In genomic region chr22:29949872-29950271, GRCh38 we compare ENCODE assay signal across 27 cellular contexts.
"Had no signal": no experiment of that assay in that cellular context is flagged by ENCODE, and none has a peak within 500 bp of the region (broad histone marks: within the 10 kb centered on the region; RNA-seq: fewer than 3 reads in every experiment).

No MANE protein-coding gene starts in this region.

- H3K27me3 ChIP-seq: foreskin keratinocyte, gastroesophageal sphincter, heart right ventricle, left lung, sigmoid colon, spleen, testis, tibial artery had no signal

- FAIRE-seq: islet of Langerhans had no signal

- H3K9me3 Mint-ChIP-seq: naive thymus-derived CD8-positive, alpha-beta T cell; stimulated activated memory B cell treated with anti-CD40 and anti-IgM and Interleukin-4, amounts not matched to agents 10 μg/mL and 1 μg/mL and 100 μg/mL, for 72 hours; type B pancreatic cell had no signal

- H3K27ac ChIP-seq: epithelial cell of prostate, foreskin keratinocyte, gastroesophageal sphincter, heart right ventricle, left lung, parathyroid adenoma, prostate gland, spleen, testis, tibial artery had no signal

- H3K4me3 ChIP-seq: gastroesophageal sphincter, heart right ventricle, left lung, prostate gland, sigmoid colon, spleen, testis, tibial artery had no signal

- H3K4me1 ChIP-seq: prostate gland had no signal

- H3K27ac Mint-ChIP-seq: stimulated activated memory B cell treated with anti-CD40 and anti-IgM and Interleukin-4, amounts not matched to agents 10 μg/mL and 1 μg/mL and 100 μg/mL, for 72 hours; type B pancreatic cell had no signal

- H3K4me3 Mint-ChIP-seq: stimulated activated memory B cell treated with anti-CD40 and anti-IgM and Interleukin-4, amounts not matched to agents 10 μg/mL and 1 μg/mL and 100 μg/mL, for 72 hours; type B pancreatic cell had no signal

- H3K9me3 ChIP-seq: gastroesophageal sphincter, heart right ventricle, left lung, prostate gland, sigmoid colon, spleen, testis, tibial artery had no signal

- H2AFZ ChIP-seq: parathyroid adenoma had no signal

- H3K36me3 ChIP-seq: gastroesophageal sphincter, heart right ventricle, left lung, prostate gland, sigmoid colon, spleen, tibial artery had no signal

- H3K36me3 Mint-ChIP-seq: stimulated activated memory B cell treated with anti-CD40 and anti-IgM and Interleukin-4, amounts not matched to agents 10 μg/mL and 1 μg/mL and 100 μg/mL, for 72 hours; type B pancreatic cell had no signal

- ATAC-seq: esophagus mucosa; foreskin keratinocyte; gastroesophageal sphincter; left cardiac atrium; left lung; naive thymus-derived CD8-positive, alpha-beta T cell; right cardiac atrium; stimulated activated memory B cell treated with anti-CD40 and anti-IgM and Interleukin-4, amounts not matched to agents 10 μg/mL and 1 μg/mL and 100 μg/mL, for 72 hours; stimulated activated naive CD8-positive, alpha-beta T cell treated with anti-CD3 and anti-CD28 coated beads, Interleukin-15, Interleukin-2, amounts not matched to agents 100 U/mL and 50 U/mL, for 24 hours had no signal

- H3K27me3 Mint-ChIP-seq: naive thymus-derived CD8-positive, alpha-beta T cell; stimulated activated memory B cell treated with anti-CD40 and anti-IgM and Interleukin-4, amounts not matched to agents 10 μg/mL and 1 μg/mL and 100 μg/mL, for 72 hours; type B pancreatic cell had no signal

- DNase-seq: cerebellar nuclear complex; cortex of kidney; effector CD4-positive, alpha-beta T cell; foreskin keratinocyte; heart right ventricle; hippocampal formation; left cardiac atrium; left lung; mesenchymal stem cell; midbrain; naive thymus-derived CD8-positive, alpha-beta T cell; right cardiac atrium; sigmoid colon; spleen; stimulated activated CD4-positive, alpha-beta T cell treated with anti-CD3 and anti-CD28 coated beads, Interleukin-4, amount 100 ng/mL, for 4 hours; stimulated activated naive CD8-positive, alpha-beta T cell treated with anti-CD3 and anti-CD28 coated beads, Interleukin-15, Interleukin-2, amounts not matched to agents 100 U/mL and 50 U/mL, for 24 hours; substantia nigra; testis; tibial artery had no signal
